1 cellular context compared by ENCODE assay signal in the genomic region with DNA sequence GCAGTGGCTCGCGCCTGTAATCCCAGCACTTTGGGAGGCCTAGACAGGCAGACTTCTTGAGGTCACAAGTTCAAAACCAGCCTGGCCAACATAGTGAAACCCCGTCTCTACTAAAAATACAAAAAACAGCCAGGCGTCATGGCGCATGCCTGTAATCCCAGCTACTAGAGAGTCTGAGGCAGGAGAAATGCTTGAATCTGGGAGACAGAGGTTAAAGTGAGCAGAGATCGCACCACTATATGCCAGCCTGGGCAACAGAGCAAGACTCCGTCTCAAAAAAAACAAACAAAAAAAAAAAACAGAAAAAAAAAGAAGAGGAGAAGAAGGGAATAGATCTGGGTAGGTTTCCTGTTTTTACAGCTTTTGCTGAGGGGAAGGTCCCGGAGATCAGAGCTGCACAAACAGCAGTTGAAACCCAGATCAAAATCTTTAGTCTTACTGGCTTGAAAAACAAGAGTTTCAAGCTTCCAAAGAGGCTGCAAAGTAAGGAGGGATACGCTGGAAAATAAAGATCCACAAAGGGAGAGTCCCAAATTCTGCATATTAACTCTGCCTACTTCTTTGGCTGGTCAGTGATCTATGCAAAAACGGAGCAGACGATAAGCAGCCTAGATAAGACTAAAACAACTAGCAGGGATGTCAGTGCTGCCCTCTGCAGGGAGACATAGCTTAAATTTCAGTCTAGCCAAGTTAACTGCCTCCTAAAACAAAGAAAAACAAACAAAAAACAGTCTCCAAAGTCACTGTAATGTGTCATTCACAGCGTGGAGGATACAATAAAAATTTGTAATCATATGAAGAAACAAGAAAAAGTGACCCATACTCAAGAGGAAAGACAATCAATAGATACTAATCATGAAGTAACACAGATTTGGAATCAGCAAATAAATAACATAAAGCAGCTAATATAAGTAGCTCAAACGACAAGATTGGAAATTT.
TF ChIP-seq lines count a peak whose summit lies in the region.

No MANE protein-coding gene starts in this region.

TF ChIP-seq in K562, 482 proteins besides CTCF, POLR2A, EP300 and RAD21 (continued from another document):
- TF ChIP-seq, protein P1, sequence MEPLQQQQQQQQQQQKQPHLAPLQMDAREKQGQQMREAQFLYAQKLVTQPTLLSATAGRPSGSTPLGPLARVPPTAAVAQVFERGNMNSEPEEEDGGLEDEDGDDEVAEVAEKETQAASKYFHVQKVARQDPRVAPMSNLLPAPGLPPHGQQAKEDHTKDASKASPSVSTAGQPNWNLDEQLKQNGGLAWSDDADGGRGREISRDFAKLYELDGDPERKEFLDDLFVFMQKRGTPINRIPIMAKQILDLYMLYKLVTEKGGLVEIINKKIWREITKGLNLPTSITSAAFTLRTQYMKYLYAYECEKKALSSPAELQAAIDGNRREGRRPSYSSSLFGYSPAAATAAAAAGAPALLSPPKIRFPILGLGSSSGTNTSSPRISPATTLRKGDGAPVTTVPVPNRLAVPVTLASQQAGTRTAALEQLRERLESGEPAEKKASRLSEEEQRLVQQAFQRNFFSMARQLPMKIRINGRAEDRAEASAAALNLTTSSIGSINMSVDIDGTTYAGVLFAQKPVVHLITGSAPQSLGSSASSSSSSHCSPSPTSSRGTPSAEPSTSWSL (CRISPR knock-in tag; IDR thresholded peaks at IDR 0.05; ENCODE audit: borderline replicate concordance) = no peak
- TF ChIP-seq TSC22D4 (tag; IDR thresholded peaks at IDR 0.05) (peak; percentile 62; the same call in 1 of the 2 replicates), CTBP1 (IDR thresholded peaks at IDR 0.05; ENCODE audit: borderline replicate concordance) (0 out of 2 replicates have a peak, but pooled peaks have one; percentile 31), RAD51 (IDR thresholded peaks at IDR 0.05; ENCODE audit: borderline replicate concordance, low read depth) (no peak), NFIC (IDR thresholded peaks at IDR 0.05) (no peak), MTA3 (IDR thresholded peaks at IDR 0.05; ENCODE audit: borderline replicate concordance) (no peak), HMGN3 (IDR thresholded peaks at IDR 0.05; ENCODE audit: borderline replicate concordance, extremely low read depth, insufficient read length, low read depth, low read length) (no peak), RFX7 (CRISPR knock-in tag; IDR thresholded peaks at IDR 0.05) (no peak), ZNF143 (CRISPR knock-in tag; IDR thresholded peaks at IDR 0.05) (no peak), ARID1B (IDR thresholded peaks at IDR 0.05) (peak; percentile 60), ZNF644 (tag; IDR thresholded peaks at IDR 0.05; ENCODE audit: low read depth) (no peak), SAFB (IDR thresholded peaks at IDR 0.05; ENCODE audit: borderline replicate concordance, low read depth, low read length) (no peak), KLF16 (IDR thresholded peaks at IDR 0.05) (no peak), ZNF121 (CRISPR knock-in tag; conservative IDR thresholded peaks at IDR 0.05) (0 out of 2 replicates have a peak, but pooled peaks have one; percentile 15), JUNB (CRISPR knock-in tag; conservative IDR thresholded peaks at IDR 0.05) (no peak), LARP7 (IDR thresholded peaks at IDR 0.05) (peak; percentile 74; the same call in 1 of the 2 replicates), FIP1L1 (IDR thresholded peaks at IDR 0.05; ENCODE audit: low read depth, low read length, poor library complexity, severe bottlenecking) (no peak), PRPF4 (IDR thresholded peaks at IDR 0.05; ENCODE audit: insufficient read depth, low read depth, low read length, poor library complexity, severe bottlenecking) (no peak), EWSR1 (IDR thresholded peaks at IDR 0.05; ENCODE audit: borderline replicate concordance, low read depth, partially characterized antibody) (no peak), POLR2AphosphoS2 (IDR thresholded peaks at IDR 0.05; ENCODE audit: low read length) (no peak), GATA2 (CRISPR knock-in tag; IDR thresholded peaks at IDR 0.05) (peak; percentile 89), POLR2G (IDR thresholded peaks at IDR 0.05; ENCODE audit: low read depth, low read length) (no peak), POLR2B (IDR thresholded peaks at IDR 0.05; ENCODE audit: low read depth, partially characterized antibody) (peak; percentile 34), ETV6 (IDR thresholded peaks at IDR 0.05; ENCODE audit: borderline replicate concordance in 1 of 2, low read depth in 2 of 2, low read length in 1 of 2) (no peak), ETV6 (CRISPR knock-in tag; IDR thresholded peaks at IDR 0.05; ENCODE audit: borderline replicate concordance) (no peak), MEF2D (tag; conservative IDR thresholded peaks at IDR 0.05; ENCODE audit: low read depth) (no peak), ZNF354B (CRISPR knock-in tag; IDR thresholded peaks at IDR 0.05) (no peak), ZNF384 (IDR thresholded peaks at IDR 0.05; ENCODE audit: low read depth, low read length) (no peak; the same call in 1 of the 2 replicates), BRCA1 (IDR thresholded peaks at IDR 0.05) (no peak), BRCA1 (CRISPR knock-in tag; IDR thresholded peaks at IDR 0.05) (no peak)
- TF ChIP-seq, protein P2, sequence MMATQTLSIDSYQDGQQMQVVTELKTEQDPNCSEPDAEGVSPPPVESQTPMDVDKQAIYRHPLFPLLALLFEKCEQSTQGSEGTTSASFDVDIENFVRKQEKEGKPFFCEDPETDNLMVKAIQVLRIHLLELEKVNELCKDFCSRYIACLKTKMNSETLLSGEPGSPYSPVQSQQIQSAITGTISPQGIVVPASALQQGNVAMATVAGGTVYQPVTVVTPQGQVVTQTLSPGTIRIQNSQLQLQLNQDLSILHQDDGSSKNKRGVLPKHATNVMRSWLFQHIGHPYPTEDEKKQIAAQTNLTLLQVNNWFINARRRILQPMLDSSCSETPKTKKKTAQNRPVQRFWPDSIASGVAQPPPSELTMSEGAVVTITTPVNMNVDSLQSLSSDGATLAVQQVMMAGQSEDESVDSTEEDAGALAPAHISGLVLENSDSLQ (IDR thresholded peaks at IDR 0.05) = peak; percentile 27; the same call in 1 of the 2 replicates
- TF ChIP-seq, protein P3, sequence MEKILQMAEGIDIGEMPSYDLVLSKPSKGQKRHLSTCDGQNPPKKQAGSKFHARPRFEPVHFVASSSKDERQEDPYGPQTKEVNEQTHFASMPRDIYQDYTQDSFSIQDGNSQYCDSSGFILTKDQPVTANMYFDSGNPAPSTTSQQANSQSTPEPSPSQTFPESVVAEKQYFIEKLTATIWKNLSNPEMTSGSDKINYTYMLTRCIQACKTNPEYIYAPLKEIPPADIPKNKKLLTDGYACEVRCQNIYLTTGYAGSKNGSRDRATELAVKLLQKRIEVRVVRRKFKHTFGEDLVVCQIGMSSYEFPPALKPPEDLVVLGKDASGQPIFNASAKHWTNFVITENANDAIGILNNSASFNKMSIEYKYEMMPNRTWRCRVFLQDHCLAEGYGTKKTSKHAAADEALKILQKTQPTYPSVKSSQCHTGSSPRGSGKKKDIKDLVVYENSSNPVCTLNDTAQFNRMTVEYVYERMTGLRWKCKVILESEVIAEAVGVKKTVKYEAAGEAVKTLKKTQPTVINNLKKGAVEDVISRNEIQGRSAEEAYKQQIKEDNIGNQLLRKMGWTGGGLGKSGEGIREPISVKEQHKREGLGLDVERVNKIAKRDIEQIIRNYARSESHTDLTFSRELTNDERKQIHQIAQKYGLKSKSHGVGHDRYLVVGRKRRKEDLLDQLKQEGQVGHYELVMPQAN (IDR thresholded peaks at IDR 0.05; ENCODE audit: borderline replicate concordance) = 0 out of 2 replicates have a peak, but pooled peaks have one; percentile 35
- TF ChIP-seq, protein P4, sequence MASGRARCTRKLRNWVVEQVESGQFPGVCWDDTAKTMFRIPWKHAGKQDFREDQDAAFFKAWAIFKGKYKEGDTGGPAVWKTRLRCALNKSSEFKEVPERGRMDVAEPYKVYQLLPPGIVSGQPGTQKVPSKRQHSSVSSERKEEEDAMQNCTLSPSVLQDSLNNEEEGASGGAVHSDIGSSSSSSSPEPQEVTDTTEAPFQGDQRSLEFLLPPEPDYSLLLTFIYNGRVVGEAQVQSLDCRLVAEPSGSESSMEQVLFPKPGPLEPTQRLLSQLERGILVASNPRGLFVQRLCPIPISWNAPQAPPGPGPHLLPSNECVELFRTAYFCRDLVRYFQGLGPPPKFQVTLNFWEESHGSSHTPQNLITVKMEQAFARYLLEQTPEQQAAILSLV (tag; IDR thresholded peaks at IDR 0.05) = no peak
- TF ChIP-seq, protein P5, sequence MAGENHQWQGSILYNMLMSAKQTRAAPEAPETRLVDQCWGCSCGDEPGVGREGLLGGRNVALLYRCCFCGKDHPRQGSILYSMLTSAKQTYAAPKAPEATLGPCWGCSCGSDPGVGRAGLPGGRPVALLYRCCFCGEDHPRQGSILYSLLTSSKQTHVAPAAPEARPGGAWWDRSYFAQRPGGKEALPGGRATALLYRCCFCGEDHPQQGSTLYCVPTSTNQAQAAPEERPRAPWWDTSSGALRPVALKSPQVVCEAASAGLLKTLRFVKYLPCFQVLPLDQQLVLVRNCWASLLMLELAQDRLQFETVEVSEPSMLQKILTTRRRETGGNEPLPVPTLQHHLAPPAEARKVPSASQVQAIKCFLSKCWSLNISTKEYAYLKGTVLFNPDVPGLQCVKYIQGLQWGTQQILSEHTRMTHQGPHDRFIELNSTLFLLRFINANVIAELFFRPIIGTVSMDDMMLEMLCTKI (IDR thresholded peaks at IDR 0.05; ENCODE audit: partially characterized antibody) = no peak
- TF ChIP-seq, protein P6, sequence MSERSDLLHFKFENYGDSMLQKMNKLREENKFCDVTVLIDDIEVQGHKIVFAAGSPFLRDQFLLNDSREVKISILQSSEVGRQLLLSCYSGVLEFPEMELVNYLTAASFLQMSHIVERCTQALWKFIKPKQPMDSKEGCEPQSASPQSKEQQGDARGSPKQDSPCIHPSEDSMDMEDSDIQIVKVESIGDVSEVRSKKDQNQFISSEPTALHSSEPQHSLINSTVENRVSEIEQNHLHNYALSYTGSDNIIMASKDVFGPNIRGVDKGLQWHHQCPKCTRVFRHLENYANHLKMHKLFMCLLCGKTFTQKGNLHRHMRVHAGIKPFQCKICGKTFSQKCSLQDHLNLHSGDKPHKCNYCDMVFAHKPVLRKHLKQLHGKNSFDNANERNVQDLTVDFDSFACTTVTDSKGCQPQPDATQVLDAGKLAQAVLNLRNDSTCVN (CRISPR knock-in tag; IDR thresholded peaks at IDR 0.05) = no peak
- TF ChIP-seq, protein P7, sequence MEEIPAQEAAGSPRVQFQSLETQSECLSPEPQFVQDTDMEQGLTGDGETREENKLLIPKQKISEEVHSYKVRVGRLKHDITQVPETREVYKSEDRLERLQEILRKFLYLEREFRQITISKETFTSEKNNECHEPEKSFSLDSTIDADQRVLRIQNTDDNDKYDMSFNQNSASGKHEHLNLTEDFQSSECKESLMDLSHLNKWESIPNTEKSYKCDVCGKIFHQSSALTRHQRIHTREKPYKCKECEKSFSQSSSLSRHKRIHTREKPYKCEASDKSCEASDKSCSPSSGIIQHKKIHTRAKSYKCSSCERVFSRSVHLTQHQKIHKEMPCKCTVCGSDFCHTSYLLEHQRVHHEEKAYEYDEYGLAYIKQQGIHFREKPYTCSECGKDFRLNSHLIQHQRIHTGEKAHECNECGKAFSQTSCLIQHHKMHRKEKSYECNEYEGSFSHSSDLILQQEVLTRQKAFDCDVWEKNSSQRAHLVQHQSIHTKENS (CRISPR knock-in tag; IDR thresholded peaks at IDR 0.05) = no peak
- TF ChIP-seq, protein P8, sequence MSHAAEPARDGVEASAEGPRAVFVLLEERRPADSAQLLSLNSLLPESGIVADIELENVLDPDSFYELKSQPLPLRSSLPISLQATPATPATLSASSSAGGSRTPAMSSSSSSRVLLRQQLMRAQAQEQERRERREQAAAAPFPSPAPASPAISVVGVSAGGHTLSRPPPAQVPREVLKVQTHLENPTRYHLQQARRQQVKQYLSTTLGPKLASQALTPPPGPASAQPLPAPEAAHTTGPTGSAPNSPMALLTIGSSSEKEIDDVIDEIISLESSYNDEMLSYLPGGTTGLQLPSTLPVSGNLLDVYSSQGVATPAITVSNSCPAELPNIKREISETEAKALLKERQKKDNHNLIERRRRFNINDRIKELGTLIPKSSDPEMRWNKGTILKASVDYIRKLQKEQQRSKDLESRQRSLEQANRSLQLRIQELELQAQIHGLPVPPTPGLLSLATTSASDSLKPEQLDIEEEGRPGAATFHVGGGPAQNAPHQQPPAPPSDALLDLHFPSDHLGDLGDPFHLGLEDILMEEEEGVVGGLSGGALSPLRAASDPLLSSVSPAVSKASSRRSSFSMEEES (CRISPR knock-in tag; IDR thresholded peaks at IDR 0.05) = no peak
